ENCODE assay signal across 22 cellular contexts in genomic region chr15:36029606-36030005, GRCh38.
DNase-seq lines count a peak whose midpoint lies in the region; ATAC-seq and TF ChIP-seq lines count a peak whose summit lies in the region.
"Had no signal": no experiment of that assay in that cellular context is flagged by ENCODE, and none has a peak within 500 bp of the region (broad histone marks: within the 10 kb centered on the region; RNA-seq: fewer than 3 reads in every experiment).

No MANE protein-coding gene starts in this region.

- no peaks in the 10 kb centered on the region for H3K79me1 ChIP-seq in trophoblast cell (ENCODE audit: low read length)

- no peak overlapping the region for H4K12ac ChIP-seq in trophoblast cell (ENCODE audit: low read depth, low read length)

- TF ChIP-seq RAD21 in SK-N-SH (IDR thresholded peaks at IDR 0.05; ENCODE audit: low read length), result no peak

- no peak overlapping the region for H4K91ac ChIP-seq in trophoblast cell (ENCODE audit: low read depth, low read length)

- TF ChIP-seq CTCF in BJ (IDR thresholded peaks at IDR 0.05; ENCODE audit: insufficient read depth, low read depth, low read length) (no peak), SK-N-SH (IDR thresholded peaks at IDR 0.05) (no peak), fibroblast of lung (conservative IDR thresholded peaks at IDR 0.05 in 1 of 2, IDR thresholded peaks at IDR 0.05 in 1 of 2; ENCODE audit: low read depth in 1 of 2, low read length in 2 of 2) (no peak), GM13977 (IDR thresholded peaks at IDR 0.05; ENCODE audit: extremely low read depth, insufficient read depth, missing control alignments) (no peak)

- H3F3A ChIP-seq in SK-N-SH (replicated peaks; ENCODE audit: insufficient read depth), result no peaks in the 10 kb centered on the region

- H3K79me2 ChIP-seq in SK-N-SH (ENCODE audit: insufficient read depth) (no peaks in the 10 kb centered on the region), fibroblast of lung (ENCODE audit: control insufficient read depth, insufficient read depth, low read length) (no peaks in the 10 kb centered on the region), trophoblast cell (ENCODE audit: control insufficient read depth, insufficient read depth, low read length, poor library complexity) (no peaks in the 10 kb centered on the region)

- intact Hi-C loops in activated CD4-positive, alpha-beta T cell treated with anti-CD3 and anti-CD28 coated beads for 36 hours (cut with DNase I, micrococcal nuclease), result no loop called here

- H3K4me2 ChIP-seq in SK-N-SH (no peak overlapping the region), fibroblast of lung (ENCODE audit: extremely low read depth, insufficient read depth, low read length) (no peak overlapping the region), trophoblast cell (ENCODE audit: low read length) (no peak overlapping the region)

- H3K27me3 ChIP-seq in BJ (ENCODE audit: control insufficient read depth, insufficient read depth, low read length), result no peaks in the 10 kb centered on the region
- no peaks in the 10 kb centered on the region for H3K27me3 ChIP-seq in SK-N-SH (ENCODE audit: insufficient read depth)
- H3K27me3 ChIP-seq in fibroblast of lung (ENCODE audit: control insufficient read depth, insufficient read depth, low read length), result no peaks in the 10 kb centered on the region
- H3K27me3 ChIP-seq in trophoblast cell (ENCODE audit: insufficient read depth, low read length), result no peaks in the 10 kb centered on the region
- H3K27me3 ChIP-seq: esophagus muscularis mucosa, suprapubic skin had no signal

- no peaks in the 10 kb centered on the region for H3K36me3 ChIP-seq in BJ (ENCODE audit: control insufficient read depth, insufficient read depth, low read length)
- H3K36me3 ChIP-seq in SK-N-SH (replicated peaks in 1 of 2; ENCODE audit: control insufficient read depth in 1 of 2, insufficient read depth in 2 of 2, low read length in 1 of 2), result no peaks in the 10 kb centered on the region
- H3K36me3 ChIP-seq in fibroblast of lung (ENCODE audit: control insufficient read depth, insufficient read depth, low read length), result no peaks in the 10 kb centered on the region
- H3K36me3 ChIP-seq in trophoblast cell (ENCODE audit: control insufficient read depth in 1 of 2, insufficient read depth in 2 of 2, low read length in 2 of 2), result no peaks in the 10 kb centered on the region
- H3K36me3 ChIP-seq: esophagus muscularis mucosa, prostate gland, suprapubic skin had no signal

- H3K9me2 ChIP-seq in SK-N-SH, result no peaks in the 10 kb centered on the region

- H2BK12ac ChIP-seq in trophoblast cell (ENCODE audit: low read length), result no peak overlapping the region

- no peaks in the 10 kb centered on the region; a peak in 1 of 4 replicates for H3K4me1 ChIP-seq in SK-N-SH (ENCODE audit: control insufficient read depth in 1 of 2, insufficient read depth in 2 of 2, low read depth in 1 of 2, low read length in 1 of 2)
- peaks cover 2% of the 10 kb centered on the region for H3K4me1 ChIP-seq in fibroblast of lung (ENCODE audit: control insufficient read depth, extremely low read depth, insufficient read depth, low read length)
- H3K4me1 ChIP-seq in trophoblast cell (ENCODE audit: control insufficient read depth in 1 of 2, insufficient read depth in 2 of 2, low read length in 2 of 2), result no peaks in the 10 kb centered on the region
- H3K4me1 ChIP-seq: esophagus muscularis mucosa, prostate gland, suprapubic skin had no signal

- H4K20me1 ChIP-seq in SK-N-SH (ENCODE audit: insufficient read depth) (no peaks in the 10 kb centered on the region), fibroblast of lung (ENCODE audit: control insufficient read depth, extremely low read depth, insufficient read depth, low read length) (no peaks in the 10 kb centered on the region)

- no peaks in the 10 kb centered on the region for H3K36me3 Mint-ChIP-seq in activated CD4-positive, alpha-beta T cell treated with anti-CD3 and anti-CD28 coated beads for 36 hours (ENCODE audit: low read depth)
- H3K36me3 Mint-ChIP-seq: memory B cell had no signal

- ATAC-seq in activated CD4-positive, alpha-beta T cell treated with anti-CD3 and anti-CD28 coated beads for 36 hours, result no peak
- no peak for ATAC-seq in HG03135 (IDR thresholded peaks at IDR 0.05; ENCODE audit: unreplicated experiment)
- ATAC-seq: activated naive CD8-positive, alpha-beta T cell treated with anti-CD3 and anti-CD28 coated beads, Interleukin-2, amount 50 U/mL, for 24 hours had no signal

- CTCF ChIA-PET in BJ (lab: Yijun Ruan, JAX), result no interaction called here
- CTCF ChIA-PET in SK-N-SH (lab: Yijun Ruan, JAX), result no interaction called here
- CTCF ChIA-PET in activated CD4-positive, alpha-beta T cell treated with anti-CD3 and anti-CD28 coated beads for 36 hours (lab: Charles Lee), result no interaction called here

- H3K14ac ChIP-seq in trophoblast cell (ENCODE audit: low read length), result no peak overlapping the region

- no peak overlapping the region for H3K4ac ChIP-seq in trophoblast cell (ENCODE audit: low read depth, low read length)

- H3K9ac ChIP-seq in SK-N-SH (no peak overlapping the region), fibroblast of lung (ENCODE audit: insufficient read depth, low read length) (no peak overlapping the region), trophoblast cell (ENCODE audit: low read length) (no peak overlapping the region)

- TF ChIP-seq EP300 in SK-N-SH (IDR thresholded peaks at IDR 0.05; ENCODE audit: borderline replicate concordance in 1 of 2, low read depth in 1 of 2, low read length in 1 of 2), result peak in 1 of 2 experiments; percentile 58; a peak in 1 of 4 replicates

- H3K23ac ChIP-seq in trophoblast cell (ENCODE audit: low read length), result no peak overlapping the region

- H3K27me3 Mint-ChIP-seq in activated CD4-positive, alpha-beta T cell treated with anti-CD3 and anti-CD28 coated beads for 36 hours, result no peaks in the 10 kb centered on the region
- H3K27me3 Mint-ChIP-seq: activated CD4-positive, alpha-beta T cell treated with anti-CD3 and anti-CD28 coated beads, Interleukin-2, amount 10 ng/mL, durations not matched to agents 7 days and 5 days; activated naive CD8-positive, alpha-beta T cell treated with anti-CD3 and anti-CD28 coated beads, Interleukin-2, amount 50 U/mL, for 24 hours; memory B cell had no signal

- no peak overlapping the region for H2BK120ac ChIP-seq in trophoblast cell (ENCODE audit: insufficient read depth, low read length, poor library complexity)

- H3K27ac ChIP-seq in SK-N-SH (ENCODE audit: low read depth in 2 of 2, low read length in 1 of 2) (peak overlapping the region in 1 of 2 experiments; percentile 55; a peak in 1 of 4 replicates), fibroblast of lung (ENCODE audit: insufficient read depth, low read length) (no peak overlapping the region), trophoblast cell (ENCODE audit: low read depth, low read length) (no peak overlapping the region)
- H3K27ac ChIP-seq: esophagus muscularis mucosa, prostate gland, suprapubic skin had no signal

- H3K4me3 ChIP-seq in BJ (ENCODE audit: low read depth, low read length) (no peak overlapping the region), SK-N-SH (ENCODE audit: low read depth in 2 of 2, low read length in 1 of 2) (no peak overlapping the region), fibroblast of lung (replicated peaks in 1 of 4; ENCODE audit: control extremely low read depth in 1 of 4, insufficient read depth in 1 of 4, low read depth in 3 of 4, low read length in 4 of 4) (no peak overlapping the region), trophoblast cell (ENCODE audit: low read depth, low read length) (no peak overlapping the region)
- H3K4me3 ChIP-seq: esophagus muscularis mucosa, prostate gland, suprapubic skin had no signal

- no peak overlapping the region for H2BK5ac ChIP-seq in trophoblast cell (ENCODE audit: low read depth, low read length, poor library complexity)

- no peaks in the 10 kb centered on the region for H3K9me3 Mint-ChIP-seq in activated CD4-positive, alpha-beta T cell treated with anti-CD3 and anti-CD28 coated beads for 36 hours (ENCODE audit: low read depth)
- H3K9me3 Mint-ChIP-seq: activated naive CD8-positive, alpha-beta T cell treated with anti-CD3 and anti-CD28 coated beads, Interleukin-2, amount 50 U/mL, for 24 hours; memory B cell; nephron had no signal

- H3K18ac ChIP-seq in trophoblast cell (ENCODE audit: low read length), result no peak overlapping the region

- WGBS in SK-N-SH (ENCODE audit: low lambda C conversion rate), result 66% methylated on average over 3 of the region's 3 CpGs
- no CpG with 5 or more reads among the region's 3 CpGs for WGBS in trophoblast cell (ENCODE audit: extremely low coverage, insufficient coverage, insufficient read length)

- POLR2A ChIA-PET in BJ (lab: Charles Lee) (no interaction called here), SK-N-SH (lab: Yijun Ruan, JAX) (no interaction called here)
- POLR2A ChIA-PET in activated CD4-positive, alpha-beta T cell treated with anti-CD3 and anti-CD28 coated beads for 36 hours (lab: Charles Lee), result no interaction called here

- H3K9me3 ChIP-seq in SK-N-SH (no peaks in the 10 kb centered on the region), fibroblast of lung (ENCODE audit: control insufficient read depth, insufficient read depth, low read depth, low read length) (no peaks in the 10 kb centered on the region), trophoblast cell (ENCODE audit: insufficient read depth, low read depth, low read length) (no peaks in the 10 kb centered on the region)
- H3K9me3 ChIP-seq: esophagus muscularis mucosa, prostate gland, suprapubic skin had no signal

- no peaks in the 10 kb centered on the region for H3K4me1 Mint-ChIP-seq in activated CD4-positive, alpha-beta T cell treated with anti-CD3 and anti-CD28 coated beads for 36 hours
- H3K4me1 Mint-ChIP-seq: activated CD4-positive, alpha-beta T cell treated with anti-CD3 and anti-CD28 coated beads, Interleukin-2, amount 10 ng/mL, durations not matched to agents 7 days and 5 days; activated naive CD8-positive, alpha-beta T cell treated with anti-CD3 and anti-CD28 coated beads, Interleukin-2, amount 50 U/mL, for 24 hours; memory B cell had no signal

- H3K27ac Mint-ChIP-seq in activated CD4-positive, alpha-beta T cell treated with anti-CD3 and anti-CD28 coated beads for 36 hours, result no peak overlapping the region
- H3K27ac Mint-ChIP-seq: activated CD4-positive, alpha-beta T cell treated with anti-CD3 and anti-CD28 coated beads, Interleukin-2, amount 10 ng/mL, durations not matched to agents 7 days and 5 days; activated naive CD8-positive, alpha-beta T cell treated with anti-CD3 and anti-CD28 coated beads, Interleukin-2, amount 50 U/mL, for 24 hours; memory B cell; nephron had no signal

- H3K4me3 Mint-ChIP-seq in activated CD4-positive, alpha-beta T cell treated with anti-CD3 and anti-CD28 coated beads for 36 hours, result no peak overlapping the region
- H3K4me3 Mint-ChIP-seq: activated CD4-positive, alpha-beta T cell treated with anti-CD3 and anti-CD28 coated beads, Interleukin-2, amount 10 ng/mL, durations not matched to agents 7 days and 5 days; activated naive CD8-positive, alpha-beta T cell treated with anti-CD3 and anti-CD28 coated beads, Interleukin-2, amount 50 U/mL, for 24 hours; memory B cell; nephron had no signal

- in situ Hi-C loops in GM13977 (cut with MboI; ENCODE audit: low pct_unique_long_range_greater_than_20kb, low sequenced_read_pairs, unreplicated experiment), result no loop called here

- peak; percentile 57 for DNase-seq in BJ (ENCODE audit: low read depth)
- no peak for DNase-seq in SK-N-SH
- peak; percentile 67 to 86 for DNase-seq in fibroblast of lung (ENCODE audit: low read depth in 2 of 2)
- DNase-seq in trophoblast cell, result peak; percentile 72 to 91
- DNase-seq in activated CD4-positive, alpha-beta T cell treated with anti-CD3 and anti-CD28 coated beads for 36 hours, result no peak
- no peak for DNase-seq in GM13977 (ENCODE audit: low spot score)
- no peak for DNase-seq in NCI-H2107 (lab: John Stamatoyannopoulos, UW)
- DNase-seq: activated CD4-positive, alpha-beta T cell treated with anti-CD3 and anti-CD28 coated beads, Interleukin-2, amount 10 ng/mL, durations not matched to agents 7 days and 5 days; activated naive CD8-positive, alpha-beta T cell treated with anti-CD3 and anti-CD28 coated beads, Interleukin-2, amount 50 U/mL, for 24 hours; AML-193; central memory CD4-positive, alpha-beta T cell; effector memory CD4-positive, alpha-beta T cell; hypothalamus; NCI-H1417 treated with DMSO at 0.1 percent for 48 hours; NCI-H2171 treated with DMSO at 0.1 percent for 48 hours; NCI-H69 had no signal

- H4K8ac ChIP-seq in trophoblast cell (ENCODE audit: low read depth, low read length), result no peak overlapping the region

- H2AK5ac ChIP-seq in trophoblast cell (ENCODE audit: low read length), result no peak overlapping the region

- no peak overlapping the region for H2AFZ ChIP-seq in SK-N-SH (ENCODE audit: low read depth)
- no peak overlapping the region for H2AFZ ChIP-seq in fibroblast of lung (ENCODE audit: low read length)
- H2AFZ ChIP-seq in trophoblast cell (ENCODE audit: insufficient read depth, low read length, poor library complexity), result no peak overlapping the region

Comparison
In these comparisons a context has a peak if more than half of its experiments do, and no peak if none do; other contexts are left out.
1. DNase-seq: peak in BJ (single experiment), fibroblast of lung (2 of 2) and trophoblast cell (2 of 2); none in SK-N-SH (single experiment), activated CD4-positive, alpha-beta T cell treated with anti-CD3 and anti-CD28 coated beads for 36 hours (single experiment), GM13977 (single experiment) and NCI-H2107 (single experiment).